ENCODE assay signal across 10 cellular contexts in genomic region chr3:172156309-172156998, GRCh38.
DNase-seq lines count a peak whose midpoint lies in the region; ATAC-seq and TF ChIP-seq lines count a peak whose summit lies in the region.
"Had no signal": no experiment of that assay in that cellular context is flagged by ENCODE, and none has a peak within 500 bp of the region (broad histone marks: within the 10 kb centered on the region; RNA-seq: fewer than 3 reads in every experiment).

No MANE protein-coding gene starts in this region.

- TF ChIP-seq CTCF in RWPE2 (IDR thresholded peaks at IDR 0.05; ENCODE audit: poor library complexity, severe bottlenecking) (no peak), smooth muscle cell (IDR thresholded peaks at IDR 0.05; ENCODE audit: borderline replicate concordance, insufficient read depth, poor library complexity, severe bottlenecking) (no peak)

- H3K9me3 ChIP-seq in RWPE2 (ENCODE audit: severe bottlenecking), result no peaks in the 10 kb centered on the region
- H3K9me3 ChIP-seq in iPS-20b (ENCODE audit: insufficient read depth, low read depth, low read length), result no peaks in the 10 kb centered on the region
- no peaks in the 10 kb centered on the region for H3K9me3 ChIP-seq in smooth muscle cell (replicated peaks; ENCODE audit: low read depth)

- H3K4me3 ChIP-seq in RWPE2 (ENCODE audit: severe bottlenecking) (no peak overlapping the region), iPS-20b (ENCODE audit: low read length) (peak overlapping the region; percentile 43; the same call in 1 of the 2 replicates), smooth muscle cell (no peak overlapping the region)

- DNase-seq in HPDE6-E6E7 (ENCODE audit: extremely low spot score), result peak; percentile 74
- peak; percentile 86 for DNase-seq in RWPE2 (ENCODE audit: low spot score)
- DNase-seq in smooth muscle cell (lab: John Stamatoyannopoulos, UW; ENCODE audit: unreplicated experiment), result no peak
- DNase-seq in AG20443 (ENCODE audit: low spot score), result no peak
- DNase-seq in NOMO-1 treated with DMSO at 0.1 percent for 48 hours (lab: John Stamatoyannopoulos, UW; ENCODE audit: unreplicated experiment), result no peak
- DNase-seq in NCI-H774 (lab: John Stamatoyannopoulos, UW), result no peak
- DNase-seq: anterior cingulate cortex, posterior cingulate gyrus had no signal

- H3K9ac ChIP-seq in iPS-20b (ENCODE audit: low read depth, low read length) (peak overlapping the region; percentile 54; the same call in 1 of the 2 replicates), smooth muscle cell (ENCODE audit: low read depth) (no peak overlapping the region)

- no peak overlapping the region for H2AFZ ChIP-seq in smooth muscle cell (ENCODE audit: low read depth)

- H3K4me1 ChIP-seq in RWPE2 (ENCODE audit: insufficient read depth, poor library complexity, severe bottlenecking), result peaks cover 75% of the 10 kb centered on the region
- peaks cover 70% of the 10 kb centered on the region for H3K4me1 ChIP-seq in iPS-20b (ENCODE audit: insufficient read depth, low read length)
- peaks cover 63% of the 10 kb centered on the region for H3K4me1 ChIP-seq in smooth muscle cell (ENCODE audit: low read depth)

- H3K36me3 ChIP-seq in RWPE2 (ENCODE audit: low read depth) (no peaks in the 10 kb centered on the region), iPS-20b (ENCODE audit: insufficient read depth, low read depth, low read length) (no peaks in the 10 kb centered on the region), smooth muscle cell (ENCODE audit: low read depth) (no peaks in the 10 kb centered on the region)

- H3K79me2 ChIP-seq in smooth muscle cell (ENCODE audit: low read depth), result peaks cover 92% of the 10 kb centered on the region

- H3K27ac ChIP-seq in RWPE2 (ENCODE audit: poor library complexity, severe bottlenecking), result peak overlapping the region; percentile 98
- peak overlapping the region; percentile 53 for H3K27ac ChIP-seq in iPS-20b (ENCODE audit: low read length)
- peak overlapping the region; percentile 99 for H3K27ac ChIP-seq in smooth muscle cell (ENCODE audit: low read depth)

- WGBS in smooth muscle cell (ENCODE audit: low lambda C conversion rate), result 77% methylated on average over 11 of the region's 11 CpGs

- peaks cover 33% of the 10 kb centered on the region for H3F3A ChIP-seq in smooth muscle cell (ENCODE audit: low read depth)

- peaks cover 74% of the 10 kb centered on the region for H4K20me1 ChIP-seq in smooth muscle cell (ENCODE audit: low read depth)

- peak overlapping the region; percentile 75 for H3K4me2 ChIP-seq in smooth muscle cell

- ATAC-seq in RWPE2 (ENCODE audit: low read depth), result peak; percentile 81
- ATAC-seq: activated CD4-positive, CD25-positive, alpha-beta regulatory T cell treated with anti-CD3 and anti-CD28 coated beads, Interleukin-2, amount 50 U/mL, for 24 hours had no signal

- H3K27me3 ChIP-seq in RWPE2 (ENCODE audit: insufficient read depth, poor library complexity, severe bottlenecking) (no peaks in the 10 kb centered on the region), iPS-20b (ENCODE audit: insufficient read depth, low read length) (no peaks in the 10 kb centered on the region), smooth muscle cell (ENCODE audit: low read depth) (no peaks in the 10 kb centered on the region)

Comparison
In these comparisons a context has a peak if more than half of its experiments do, and no peak if none do; other contexts are left out.
1. DNase-seq: peak in HPDE6-E6E7 (single experiment) and RWPE2 (single experiment); none in smooth muscle cell (single experiment), AG20443 (single experiment), NOMO-1 treated with DMSO at 0.1 percent for 48 hours (single experiment) and NCI-H774 (single experiment).
2. Peak in every context shown above with its lines, with median percentiles within 50 percentile points of each other: H3K27ac ChIP-seq.